ENCODE assay signal across 15 cellular contexts in genomic region chr3:51680663-51681230, GRCh38. TPM values are rescaled to one million over a fixed set of nuclear protein-coding genes. Genes with fewer than 3 reads are reported as not detected.
DNase-seq lines count a peak whose midpoint lies in the region; ATAC-seq, FAIRE-seq and TF ChIP-seq lines count a peak whose summit lies in the region.
"Had no signal": no experiment of that assay in that cellular context is flagged by ENCODE, and none has a peak within 500 bp of the region (broad histone marks: within the 10 kb centered on the region; RNA-seq: fewer than 3 reads in every experiment).

No MANE protein-coding gene starts in this region.

- POLR2A ChIA-PET in activated CD4-positive, alpha-beta memory T cell treated with anti-CD3 and anti-CD28 coated beads for 36 hours (lab: Charles Lee), result interaction anchor here (0.6 to 2.2 kb wide), 3 partner anchors 8 to 195 kb away, joined by 3 to 14 read pairs (median 12); partner anchors contain the start of gene TEX264

- H3K9me3 ChIP-seq in right cardiac atrium (ENCODE audit: control insufficient read depth, low read length) (no peaks in the 10 kb centered on the region), stomach (no peaks in the 10 kb centered on the region)
- H3K9me3 ChIP-seq: testis had no signal

- H3K4me3 ChIP-seq in right cardiac atrium (ENCODE audit: low read length) (no peak overlapping the region), stomach (no peak overlapping the region)
- H3K4me3 ChIP-seq: testis had no signal

- TF ChIP-seq POLR2A in stomach (IDR thresholded peaks at IDR 0.05), result no peak

- whole genome bisulfite sequencing in right cardiac atrium, result 95% methylated on average over 2 of the region's 2 CpGs
- 66 to 94% (median 86%) methylated on average over 2 of the region's 2 CpGs for WGBS in stomach, 5 donors

- H3K4me1 ChIP-seq in right cardiac atrium (ENCODE audit: control insufficient read depth, insufficient read depth, low read length) (peaks cover 26% of the 10 kb centered on the region), stomach (peaks cover 18 to 67% (median 42%) of the 10 kb centered on the region in 4 donors)

- H3K27ac Mint-ChIP-seq in activated T-cell treated with anti-CD3 and anti-CD28 coated beads, Interleukin-2, amount 50 U/mL, for 24 hours, result peak overlapping the region; percentile 26
- peak overlapping the region; percentile 79 for H3K27ac Mint-ChIP-seq in activated CD4-positive, alpha-beta memory T cell treated with anti-CD3 and anti-CD28 coated beads for 36 hours
- H3K27ac Mint-ChIP-seq in osteocyte (ENCODE audit: unreplicated experiment), result no peak overlapping the region
- H3K27ac Mint-ChIP-seq: nephron had no signal

- peaks cover 69% of the 10 kb centered on the region for H3K36me3 Mint-ChIP-seq in activated T-cell treated with anti-CD3 and anti-CD28 coated beads, Interleukin-2, amount 50 U/mL, for 24 hours (ENCODE audit: low read depth)
- H3K36me3 Mint-ChIP-seq in activated CD4-positive, alpha-beta memory T cell treated with anti-CD3 and anti-CD28 coated beads for 36 hours, result peaks cover 22% of the 10 kb centered on the region
- peaks cover 15% of the 10 kb centered on the region for H3K36me3 Mint-ChIP-seq in osteocyte (ENCODE audit: unreplicated experiment)

- H3K9me3 Mint-ChIP-seq in activated T-cell treated with anti-CD3 and anti-CD28 coated beads, Interleukin-2, amount 50 U/mL, for 24 hours, result no peaks in the 10 kb centered on the region
- no peaks in the 10 kb centered on the region for H3K9me3 Mint-ChIP-seq in activated CD4-positive, alpha-beta memory T cell treated with anti-CD3 and anti-CD28 coated beads for 36 hours
- H3K9me3 Mint-ChIP-seq in osteocyte (ENCODE audit: unreplicated experiment), result no peaks in the 10 kb centered on the region
- H3K9me3 Mint-ChIP-seq: nephron had no signal

- H3K36me3 ChIP-seq in stomach, result peaks cover 20 to 79% (median 71%) of the 10 kb centered on the region in 4 donors

- no peak for FAIRE-seq in RCC 7860 (lab: Jason Lieb, UNC)

- TF ChIP-seq EP300 in stomach (IDR thresholded peaks at IDR 0.05), result no peak

- H3K4me3 Mint-ChIP-seq in activated T-cell treated with anti-CD3 and anti-CD28 coated beads, Interleukin-2, amount 50 U/mL, for 24 hours, result no peak overlapping the region
- H3K4me3 Mint-ChIP-seq in activated CD4-positive, alpha-beta memory T cell treated with anti-CD3 and anti-CD28 coated beads for 36 hours, result no peak overlapping the region
- H3K4me3 Mint-ChIP-seq in osteocyte (ENCODE audit: unreplicated experiment), result no peak overlapping the region
- H3K4me3 Mint-ChIP-seq: nephron had no signal

- intact Hi-C loops in activated CD4-positive, alpha-beta memory T cell treated with anti-CD3 and anti-CD28 coated beads for 36 hours (cut with micrococcal nuclease), result loop anchor here (10.0 kb wide), 1 partner anchor 374 kb away; the partner anchor contains the start of gene DUSP7
- intact Hi-C loops in right cardiac atrium (cut with DNase I), result loop anchor here in 2 of 4 donors (5.0 to 10.0 kb wide), 2 partner anchors 178 to 286 kb away; partner anchors contain the start of genes DCAF1 (in 1 of the 2) and RBM15B (in 1 of the 2)
- intact Hi-C loops in stomach (cut with DNase I; ENCODE audit: low total_unique reads), result loop anchor here (5.0 kb wide), 1 partner anchor 178 kb away; the partner anchor contains the start of gene DCAF1

- no peak for DNase-seq in activated T-cell treated with anti-CD3 and anti-CD28 coated beads, Interleukin-2, amount 50 U/mL, for 24 hours
- no peak for DNase-seq in activated T-cell treated with anti-CD3 and anti-CD28 coated beads for 4 hours
- no peak for DNase-seq in activated CD4-positive, alpha-beta memory T cell treated with anti-CD3 and anti-CD28 coated beads for 36 hours
- DNase-seq in right cardiac atrium, result no peak
- no peak for DNase-seq in stomach
- DNase-seq in osteocyte (ENCODE audit: extremely low spot score, unreplicated experiment), result no peak
- no peak for DNase-seq in RCC 7860 (ENCODE audit: low spot score)
- DNase-seq: ACHN; hippocampal formation; NCI-H1092 treated with DMSO at 0.1 percent for 48 hours; NCI-H69; stimulated activated CD4-positive, alpha-beta T cell treated with anti-CD3 and anti-CD28 coated beads, Interleukin-1b, Interleukin-23, amount 100 ng/mL, for 48 hours had no signal

- no peak for ATAC-seq in right cardiac atrium
- no peak for ATAC-seq in GM21825 (IDR thresholded peaks at IDR 0.05; ENCODE audit: unreplicated experiment)

- CTCF ChIA-PET in activated CD4-positive, alpha-beta memory T cell treated with anti-CD3 and anti-CD28 coated beads for 36 hours (lab: Charles Lee), result interaction anchor here (1.1 to 7.3 kb wide), 10 partner anchors 9 to 291 kb away, joined by 3 to 202 read pairs (median 11); partner anchors contain the start of genes DCAF1, RAD54L2 and TEX264

- TF ChIP-seq CTCF in stomach (IDR thresholded peaks at IDR 0.05), result no peak
- TF ChIP-seq CTCF in osteocyte (IDR thresholded peaks at IDR 0.05), result no peak

- H3K27me3 ChIP-seq in right cardiac atrium (ENCODE audit: control insufficient read depth, insufficient read depth) (no peaks in the 10 kb centered on the region), stomach (no peaks in the 10 kb centered on the region)
- H3K27me3 ChIP-seq: testis had no signal

- peak overlapping the region; percentile 6 for H3K27ac ChIP-seq in right cardiac atrium (ENCODE audit: low read length)
- H3K27ac ChIP-seq in stomach, result peak overlapping the region in 4 of 5 donors; percentile 17 to 50 (median 28)

- H3K4me1 Mint-ChIP-seq in activated T-cell treated with anti-CD3 and anti-CD28 coated beads, Interleukin-2, amount 50 U/mL, for 24 hours (ENCODE audit: low read depth), result peaks cover 91% of the 10 kb centered on the region
- H3K4me1 Mint-ChIP-seq in activated CD4-positive, alpha-beta memory T cell treated with anti-CD3 and anti-CD28 coated beads for 36 hours (ENCODE audit: low read depth), result peaks cover 79% of the 10 kb centered on the region
- peaks cover 21% of the 10 kb centered on the region for H3K4me1 Mint-ChIP-seq in osteocyte (ENCODE audit: unreplicated experiment)

- H3K27me3 Mint-ChIP-seq in activated T-cell treated with anti-CD3 and anti-CD28 coated beads, Interleukin-2, amount 50 U/mL, for 24 hours, result no peaks in the 10 kb centered on the region
- H3K27me3 Mint-ChIP-seq in activated CD4-positive, alpha-beta memory T cell treated with anti-CD3 and anti-CD28 coated beads for 36 hours, result no peaks in the 10 kb centered on the region
- H3K27me3 Mint-ChIP-seq in osteocyte (ENCODE audit: unreplicated experiment), result no peaks in the 10 kb centered on the region

RNA-seq across cellular contexts. Expression of gene TEX264, which starts 9.7 kb away (rescaled TPM):
- 10 to 100 TPM; 44.9 to 45.2 TPM for total RNA-seq in activated CD4-positive, alpha-beta memory T cell treated with anti-CD3 and anti-CD28 coated beads for 36 hours
- total RNA-seq in right cardiac atrium (10 to 100 TPM; 37.6 to 40.2 (median 38.3) TPM), stomach (10 to 100 TPM; 18.7 to 73.0 (median 34.3) TPM), osteocyte (63.0 and 65.2 TPM in 2 replicates)
- polyA plus RNA-seq in right cardiac atrium (67.8 TPM), stomach (10 to 100 TPM; 34.5 to 60.1 (median 60.1) TPM)

RNA-seq across cellular contexts. Expression of gene GRM2, which starts 26.1 kb away (rescaled TPM):
- total RNA-seq in activated CD4-positive, alpha-beta memory T cell treated with anti-CD3 and anti-CD28 coated beads for 36 hours, result under 1 TPM; 0.22 to 0.29 TPM
- total RNA-seq in right cardiac atrium, result under 1 TPM; 0.06 to 0.40 (median 0.20) TPM
- polyA plus RNA-seq in right cardiac atrium, result 0.09 TPM
- under 1 TPM in 2 of 5 donors, not detected in 3; 0.37 to 0.58 TPM for total RNA-seq in stomach
- under 1 TPM in 2 of 3 donors, not detected in 1; 0.06 to 0.15 TPM for polyA plus RNA-seq in stomach
- 0.10 and 0.32 TPM in 2 replicates for total RNA-seq in osteocyte
